Comparison of ENCODE assay signal across 1 cellular context in the genomic region with DNA sequence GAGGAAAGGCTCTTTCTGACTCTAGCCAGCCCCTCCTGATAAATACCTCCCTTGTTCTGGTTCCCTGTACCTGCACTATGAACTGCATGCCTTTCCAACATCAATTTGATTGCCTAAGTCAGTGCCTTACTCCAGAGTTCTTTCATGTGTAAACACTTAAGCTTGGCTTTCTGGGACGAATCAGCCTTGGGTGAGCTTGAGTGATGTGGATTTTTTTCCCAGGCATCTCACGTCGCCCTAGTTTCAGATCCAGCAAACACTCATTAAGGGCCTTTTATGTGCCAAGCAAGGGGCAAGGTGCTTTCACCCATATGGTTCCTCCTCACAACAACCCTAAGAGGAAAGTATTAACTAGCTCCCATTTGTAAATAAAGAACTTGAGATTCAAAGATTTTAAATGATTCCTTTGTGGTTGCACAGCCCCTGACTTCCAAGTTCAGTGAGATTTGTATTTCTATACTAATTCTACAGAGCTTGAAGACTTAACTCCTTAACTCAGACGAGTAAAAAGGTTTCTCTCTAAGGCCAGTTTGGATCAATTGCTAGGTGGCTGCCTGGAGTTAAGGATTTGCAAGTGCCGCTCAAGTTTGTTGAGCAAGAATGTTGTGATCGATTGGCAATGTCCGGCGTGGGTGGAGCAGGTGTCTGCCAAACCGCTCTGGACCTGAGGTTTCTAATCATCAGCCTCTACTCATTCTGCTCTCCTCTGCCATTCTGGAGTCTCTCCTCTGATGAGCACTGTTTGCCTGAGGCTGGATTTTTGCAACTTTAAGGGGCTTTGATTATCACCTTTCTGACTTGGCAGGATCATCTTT.
A peak's percentile ranks its signal among the peaks of the same experiment; 100 is the strongest.
TF ChIP-seq lines count a peak whose summit lies in the region.

No MANE protein-coding gene starts in this region.

TF ChIP-seq in GM12878, 131 proteins besides CTCF, POLR2A, EP300 and RAD21:
- TF ChIP-seq, protein P1, sequence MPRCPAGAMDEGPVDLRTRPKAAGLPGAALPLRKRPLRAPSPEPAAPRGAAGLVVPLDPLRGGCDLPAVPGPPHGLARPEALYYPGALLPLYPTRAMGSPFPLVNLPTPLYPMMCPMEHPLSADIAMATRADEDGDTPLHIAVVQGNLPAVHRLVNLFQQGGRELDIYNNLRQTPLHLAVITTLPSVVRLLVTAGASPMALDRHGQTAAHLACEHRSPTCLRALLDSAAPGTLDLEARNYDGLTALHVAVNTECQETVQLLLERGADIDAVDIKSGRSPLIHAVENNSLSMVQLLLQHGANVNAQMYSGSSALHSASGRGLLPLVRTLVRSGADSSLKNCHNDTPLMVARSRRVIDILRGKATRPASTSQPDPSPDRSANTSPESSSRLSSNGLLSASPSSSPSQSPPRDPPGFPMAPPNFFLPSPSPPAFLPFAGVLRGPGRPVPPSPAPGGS (IDR thresholded peaks at IDR 0.05; ENCODE audit: borderline replicate concordance, insufficient read depth, low read depth, low read length, poor library complexity, severe bottlenecking), result peak; percentile 43
- TF ChIP-seq MEF2B (IDR thresholded peaks at IDR 0.05; ENCODE audit: partially characterized antibody, poor library complexity, severe bottlenecking), result no peak
